In genomic region chr12:12608557-12608957, GRCh38 we compare ENCODE assay signal across 1 cellular context.
TF ChIP-seq lines count a peak whose summit lies in the region.

No MANE protein-coding gene starts in this region.

TF ChIP-seq in IMR-90, 13 proteins besides CTCF, POLR2A, EP300 and RAD21:
- TF ChIP-seq FOS (IDR thresholded peaks at IDR 0.05; ENCODE audit: low read depth, low read length): no peak
- TF ChIP-seq BHLHE40 (IDR thresholded peaks at IDR 0.05; ENCODE audit: low read depth, low read length): no peak
